Comparison of ENCODE assay signal across 27 cellular contexts in genomic region chr18:64052772-64053171, GRCh38.
"Had no signal": no experiment of that assay in that cellular context is flagged by ENCODE, and none has a peak within 500 bp of the region (broad histone marks: within the 10 kb centered on the region; RNA-seq: fewer than 3 reads in every experiment).

No MANE protein-coding gene starts in this region.

- DNase-seq: stimulated activated CD4-positive, alpha-beta T cell treated with anti-CD3 and anti-CD28 coated beads, Interleukin-2, amount 100 ng/mL, for 48 hours; stimulated activated CD4-positive, alpha-beta T cell treated with anti-CD3 and anti-CD28 coated beads, Interleukin-4, amount 100 ng/mL, for 1 hour; stimulated activated CD4-positive, alpha-beta T cell treated with anti-CD3 and anti-CD28 coated beads, Interleukin-4, amount 100 ng/mL, for 24 hours; stimulated activated CD4-positive, alpha-beta T cell treated with anti-CD3 and anti-CD28 coated beads, Interleukin-4, amount 100 ng/mL, for 4 hours; stimulated activated CD8-positive, alpha-beta memory T cell treated with anti-CD3 and anti-CD28 coated beads, Interleukin-4, amount 100 ng/mL, for 48 hours; stimulated activated naive B cell treated with anti-CD40 and anti-IgM and Interleukin-4, amounts not matched to agents 10 μg/mL and 1 μg/mL and 100 μg/mL, for 72 hours; stimulated activated naive CD4-positive, alpha-beta T cell; stimulated activated naive CD4-positive, alpha-beta T cell treated with Interleukin-2 at 50 U/mL for 16 hours; stimulated activated naive CD8-positive, alpha-beta T cell treated with anti-CD3 and anti-CD28 coated beads, Interleukin-15, amount 100 ng/mL, for 72 hours; stimulated activated naive CD8-positive, alpha-beta T cell treated with anti-CD3 and anti-CD28 coated beads, Interleukin-15, Interleukin-2, amounts not matched to agents 100 U/mL and 50 U/mL, for 24 hours; stomach; substantia nigra; testis; thyroid gland; tibial artery; transverse colon; trophoblast cell; upper lobe of left lung; upper lobe of right lung; uterus had no signal

- H3K9me3 ChIP-seq: stomach, suprapubic skin, testis, thoracic aorta, thyroid gland, tibial artery, tibial nerve, transverse colon, upper lobe of left lung, upper lobe of right lung, uterus, vagina had no signal

- H3K36me3 ChIP-seq: stomach, suprapubic skin, thoracic aorta, thyroid gland, tibial artery, tibial nerve, transverse colon, upper lobe of left lung, upper lobe of right lung, uterus, vagina had no signal

- H3K27me3 ChIP-seq: stomach, suprapubic skin, testis, thyroid gland, tibial artery, tibial nerve, transverse colon, upper lobe of left lung, upper lobe of right lung, uterus, vagina had no signal

- ATAC-seq: stimulated activated effector memory CD8-positive, alpha-beta T cell treated with anti-CD3 and anti-CD28 coated beads, Interleukin-12 subunit alpha, Interleukin-12 subunit beta, amount 100 ng/mL, for 72 hours; stimulated activated memory B cell treated with anti-CD40 and anti-IgM and Interleukin-4, amounts not matched to agents 10 μg/mL and 1 μg/mL and 100 μg/mL, for 72 hours; stimulated activated naive B cell treated with anti-CD40 and anti-IgM and Interleukin-4, amounts not matched to agents 10 μg/mL and 1 μg/mL and 100 μg/mL, for 72 hours; stimulated activated naive CD8-positive, alpha-beta T cell treated with anti-CD3 and anti-CD28 coated beads, Interleukin-15, amount 100 ng/mL, for 72 hours; stimulated activated naive CD8-positive, alpha-beta T cell treated with anti-CD3 and anti-CD28 coated beads, Interleukin-15, Interleukin-2, amounts not matched to agents 100 U/mL and 50 U/mL, for 24 hours; upper lobe of right lung had no signal

- H3K27ac ChIP-seq: stomach, suprapubic skin, testis, thoracic aorta, thyroid gland, tibial artery, tibial nerve, transverse colon, upper lobe of left lung, upper lobe of right lung, uterus, vagina had no signal

- FAIRE-seq: urothelium cell line had no signal

- H3K4me3 ChIP-seq: stomach, suprapubic skin, testis, thoracic aorta, thyroid gland, tibial artery, tibial nerve, transverse colon, upper lobe of left lung, upper lobe of right lung, uterus, vagina had no signal

- H3K4me1 ChIP-seq: stomach, suprapubic skin, testis, thyroid gland, tibial artery, tibial nerve, transverse colon, upper lobe of left lung, upper lobe of right lung, uterus, vagina had no signal
